10 cellular contexts compared by ENCODE assay signal in genomic region chr12:96425321-96425720, GRCh38. TPM values are rescaled to one million over a fixed set of nuclear protein-coding genes. Genes with fewer than 3 reads are reported as not detected.
DNase-seq lines count a peak whose midpoint lies in the region; ATAC-seq lines count a peak whose summit lies in the region.
"Had no signal": no experiment of that assay in that cellular context is flagged by ENCODE, and none has a peak within 500 bp of the region (broad histone marks: within the 10 kb centered on the region; RNA-seq: fewer than 3 reads in every experiment).

No MANE protein-coding gene starts in this region.

- no peaks in the 10 kb centered on the region for H3K36me3 ChIP-seq in rectal smooth muscle tissue (ENCODE audit: control insufficient read depth, insufficient read depth, low read length)

- no peak overlapping the region for H3K4me3 ChIP-seq in rectal smooth muscle tissue (ENCODE audit: low read length)

- intact Hi-C loops in posterior cingulate gyrus (cut with DNase I) = no loop called here

- H3K27ac ChIP-seq in rectal smooth muscle tissue (ENCODE audit: low read depth, low read length) = peak overlapping the region; percentile 14
- H3K27ac ChIP-seq: 22Rv1 had no signal

- no peaks in the 10 kb centered on the region for H3K27me3 ChIP-seq in rectal smooth muscle tissue (ENCODE audit: control insufficient read depth, insufficient read depth, low read length)

- H3K27ac Mint-ChIP-seq in activated T-cell treated with anti-CD3 and anti-CD28 coated beads, Interleukin-2, amount 50 U/mL, for 72 hours = peak overlapping the region; percentile 35
- H3K27ac Mint-ChIP-seq: T-helper 17 cell had no signal

- H3K36me3 Mint-ChIP-seq in activated T-cell treated with anti-CD3 and anti-CD28 coated beads, Interleukin-2, amount 50 U/mL, for 72 hours (ENCODE audit: insufficient read depth in 2 of 2) = peaks cover 0 to 2% of the 10 kb centered on the region in 2 donors

- H3K4me1 Mint-ChIP-seq in activated T-cell treated with anti-CD3 and anti-CD28 coated beads, Interleukin-2, amount 50 U/mL, for 72 hours (ENCODE audit: low read depth) = peaks cover 70% of the 10 kb centered on the region

- no peak overlapping the region for H3K9ac ChIP-seq in rectal smooth muscle tissue (ENCODE audit: low read length)

- DNase-seq in NOMO-1 treated with DMSO at 0.1 percent for 48 hours (lab: John Stamatoyannopoulos, UW; ENCODE audit: unreplicated experiment) (peak; percentile 13), NOMO-1 treated with dmso at 0.1 percent for 144 hours (lab: John Stamatoyannopoulos, UW; ENCODE audit: unreplicated experiment) (no peak), GF-D8 (lab: John Stamatoyannopoulos, UW) (no peak), cerebellar cortex (ENCODE audit: low spot score) (no peak), posterior cingulate gyrus (no peak)
- DNase-seq in activated T-cell treated with anti-CD3 and anti-CD28 coated beads, Interleukin-2, amount 50 U/mL, for 72 hours = peak; percentile 53 to 70
- DNase-seq: T-helper 17 cell had no signal

- no peaks in the 10 kb centered on the region for H3K27me3 Mint-ChIP-seq in activated T-cell treated with anti-CD3 and anti-CD28 coated beads, Interleukin-2, amount 50 U/mL, for 72 hours (ENCODE audit: low read depth)
- H3K27me3 Mint-ChIP-seq: T-helper 17 cell had no signal

- peak; percentile 71 for ATAC-seq in HG03342 (IDR thresholded peaks at IDR 0.05; ENCODE audit: unreplicated experiment)
- ATAC-seq in activated T-cell treated with anti-CD3 and anti-CD28 coated beads, Interleukin-2, amount 50 U/mL, for 72 hours (replicated peaks in 1 of 2) = peak; percentile 79 to 83
- ATAC-seq: T-helper 17 cell had no signal

- no peaks in the 10 kb centered on the region for H3K9me3 Mint-ChIP-seq in activated T-cell treated with anti-CD3 and anti-CD28 coated beads, Interleukin-2, amount 50 U/mL, for 72 hours

- H3K4me3 Mint-ChIP-seq in activated T-cell treated with anti-CD3 and anti-CD28 coated beads, Interleukin-2, amount 50 U/mL, for 72 hours = peak overlapping the region; percentile 72 to 77
- H3K4me3 Mint-ChIP-seq: T-helper 17 cell had no signal

- peaks cover 8% of the 10 kb centered on the region for H3K4me1 ChIP-seq in rectal smooth muscle tissue (ENCODE audit: control insufficient read depth, insufficient read depth, low read length)

RNA-seq across cellular contexts. Expression of gene CDK17, which starts 25.1 kb away (rescaled TPM):
- total RNA-seq in activated T-cell treated with anti-CD3 and anti-CD28 coated beads, Interleukin-2, amount 50 U/mL, for 72 hours = 10 to 100 TPM; 54.4 to 61.9 TPM

Comparison
In these comparisons a context has a peak if more than half of its experiments do, and no peak if none do; other contexts are left out.
1. DNase-seq: peak in NOMO-1 treated with DMSO at 0.1 percent for 48 hours (single experiment) and activated T-cell treated with anti-CD3 and anti-CD28 coated beads, Interleukin-2, amount 50 U/mL, for 72 hours (2 of 2); none in NOMO-1 treated with dmso at 0.1 percent for 144 hours (single experiment), GF-D8 (single experiment), cerebellar cortex (single experiment) and posterior cingulate gyrus (0 of 10).